9 cellular contexts compared by ENCODE assay signal in the genomic region with DNA sequence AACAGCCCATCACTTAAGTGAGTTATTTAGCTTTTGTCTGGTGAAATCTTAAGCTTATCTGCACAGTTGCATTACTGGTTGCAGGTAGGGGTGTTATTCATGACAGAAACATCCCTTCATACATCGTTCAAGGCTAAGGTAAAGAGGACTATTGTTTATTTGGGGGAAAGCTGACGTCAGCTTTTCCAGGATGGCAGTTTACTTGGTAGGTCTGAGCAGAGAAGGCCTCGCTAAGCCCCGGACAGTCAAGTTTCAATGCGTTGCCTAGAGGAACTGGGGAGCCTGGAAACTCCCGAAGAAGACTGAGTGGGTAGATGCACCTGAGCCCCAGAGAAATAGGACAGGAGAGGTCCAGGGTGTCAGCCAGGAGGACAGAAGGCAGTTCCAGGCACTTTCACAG. TPM values are rescaled to one million over a fixed set of nuclear protein-coding genes. Genes with fewer than 3 reads are reported as not detected.
DNase-seq lines count a peak whose midpoint lies in the region; ATAC-seq, FAIRE-seq and TF ChIP-seq lines count a peak whose summit lies in the region.
"Had no signal": no experiment of that assay in that cellular context is flagged by ENCODE, and none has a peak within 500 bp of the region (broad histone marks: within the 10 kb centered on the region; RNA-seq: fewer than 3 reads in every experiment).

No MANE protein-coding gene starts in this region.

- H3K27ac ChIP-seq in K562 (ENCODE audit: extremely low read depth, low read depth, low read length): no peak overlapping the region
- H3K27ac ChIP-seq: SK-N-MC had no signal

- H3K79me2 ChIP-seq in K562 (ENCODE audit: control insufficient read depth, insufficient read depth, low read length): peaks cover 62% of the 10 kb centered on the region

- 0 out of 2 replicates have a peak, but pooled peaks cover 4% of the 10 kb centered on the region for H4K20me1 ChIP-seq in K562 (replicated peaks; ENCODE audit: control insufficient read depth, insufficient read depth, low read length)

- TF ChIP-seq POLR2A in K562 (conservative IDR thresholded peaks at IDR 0.05): no peak

- no TSS peak for BruUV-seq in K562 (replicated peaks; lab: Mats Ljungman, UMichigan)

- peak overlapping the region; percentile 67 for H3K4me3 Mint-ChIP-seq in neural crest cell

- H3K4me2 ChIP-seq in K562 (ENCODE audit: insufficient read depth, low read length): no peak overlapping the region

- H3K9me3 ChIP-seq in K562 (replicated peaks; ENCODE audit: control insufficient read depth, insufficient read depth, low read depth, low read length): no peaks in the 10 kb centered on the region

- H3K36me3 ChIP-seq in K562 (ENCODE audit: control insufficient read depth, insufficient read depth, low read length): peaks cover 8% of the 10 kb centered on the region; the same call in 1 of the 3 replicates

- no peaks in the 10 kb centered on the region for H3K9me3 Mint-ChIP-seq in neural crest cell

- POLR2A ChIA-PET in K562 (lab: Yijun Ruan, JAX): interaction anchor here (0.7 to 3.8 kb wide), 10 partner anchors 7 to 434 kb away, joined by 3 to 31 read pairs (median 14); a partner anchor contains a TSS

- H3K4me1 Mint-ChIP-seq in neural crest cell: peaks cover 74% of the 10 kb centered on the region

- intact Hi-C loops in K562 (cut with micrococcal nuclease): loop anchor here (5.0 kb wide), 1 partner anchor 204 kb away; a partner anchor contains a TSS

- in situ Hi-C loops in KBM-7 (cut with MboI; ENCODE audit: low pct_unique_long_range_greater_than_20kb, low sequenced_read_pairs): no loop called here
- in situ Hi-C loops in K562 (cut with MboI): loop anchor here (10.0 kb wide), 1 partner anchor 1668 kb away; no protein-coding TSS in a partner anchor

- TF ChIP-seq CTCF in K562 (IDR thresholded peaks at IDR 0.05 in 2 of 3, conservative IDR thresholded peaks at IDR 0.05 in 1 of 3; ENCODE audit: insufficient read depth in 2 of 3, low read depth in 1 of 3, low read length in 3 of 3): no peak
- no peak for TF ChIP-seq CTCF in neural crest cell (conservative IDR thresholded peaks at IDR 0.05)

- ATAC-seq in K562 (no peak), HG02763 (IDR thresholded peaks at IDR 0.05; ENCODE audit: unreplicated experiment) (no peak)

- H3K27me3 Mint-ChIP-seq in neural crest cell (ENCODE audit: low read depth): no peaks in the 10 kb centered on the region

- no peak overlapping the region for H2AFZ ChIP-seq in K562 (ENCODE audit: low read depth, low read length)

- H3K4me1 ChIP-seq in K562 (replicated peaks in 1 of 2; ENCODE audit: control insufficient read depth in 2 of 2, insufficient read depth in 2 of 2, low read length in 2 of 2): peaks cover 34 to 41% of the 10 kb centered on the region in 2 experiments

- H3K27ac Mint-ChIP-seq in neural crest cell (ENCODE audit: unreplicated experiment): peak overlapping the region; percentile 75

- FAIRE-seq in K562 (lab: Jason Lieb, UNC): no peak

- WGBS in K562 (ENCODE audit: insufficient coverage, low coverage, missing lambda C conversion rate): 13% methylated on average over 6 of the region's 6 CpGs

- H3K9ac ChIP-seq in K562 (ENCODE audit: insufficient read depth in 1 of 2, low read depth in 2 of 2, low read length in 2 of 2): peak overlapping the region; percentile 3 to 49; a peak in 2 of 4 replicates

- DNase-seq in DMS 273 (lab: John Stamatoyannopoulos, UW; ENCODE audit: unreplicated experiment) (peak; percentile 41), DMS 273 treated with DMSO at 0.1 percent for 48 hours (lab: John Stamatoyannopoulos, UW) (no peak), KBM-7 (peak; percentile 15), K562 (ENCODE audit: extremely low read depth in 1 of 4, low spot score in 3 of 4) (peak in 2 of 4 experiments; percentile 25 to 57), neural crest cell (ENCODE audit: low read depth, low spot score) (no peak), AG08395 (ENCODE audit: low spot score) (no peak), NCI-H2029 (lab: John Stamatoyannopoulos, UW) (no peak)

- H3K9me1 ChIP-seq in K562 (ENCODE audit: control insufficient read depth, insufficient read depth, low read length): no peaks in the 10 kb centered on the region

- H3K4me3 ChIP-seq in K562: no peak overlapping the region
- H3K4me3 ChIP-seq: SK-N-MC had no signal

- no peaks in the 10 kb centered on the region for H3K27me3 ChIP-seq in K562 (ENCODE audit: control insufficient read depth in 2 of 2, insufficient read depth in 2 of 2, low read length in 2 of 2)

- TF ChIP-seq EP300 in K562 (IDR thresholded peaks at IDR 0.05; ENCODE audit: low read length): no peak

- no peaks in the 10 kb centered on the region for H3K36me3 Mint-ChIP-seq in neural crest cell (ENCODE audit: low read depth)

- CTCF ChIA-PET in K562 (lab: Yijun Ruan, JAX; ENCODE audit: low intra/inter-chr PET ratio): no interaction called here

- TF ChIP-seq RAD21 in K562 (CRISPR knock-in tag; conservative IDR thresholded peaks at IDR 0.05 in 1 of 2, IDR thresholded peaks at IDR 0.05 in 1 of 2): no peak

TF ChIP-seq in K562, 482 proteins besides CTCF, POLR2A, EP300 and RAD21:
- peak; percentile 76 for TF ChIP-seq C11orf30 (IDR thresholded peaks at IDR 0.05; ENCODE audit: low read depth)
- peak; percentile 26; the same call in 1 of the 2 replicates for TF ChIP-seq RFX1 (IDR thresholded peaks at IDR 0.05)
- TF ChIP-seq PTBP1 (IDR thresholded peaks at IDR 0.05; ENCODE audit: low read depth, low read length): peak; percentile 96
- TF ChIP-seq GTF2A2 (tag; IDR thresholded peaks at IDR 0.05): no peak
- TF ChIP-seq ZNF217 (CRISPR knock-in tag; IDR thresholded peaks at IDR 0.05): no peak
- TF ChIP-seq MIER1 (IDR thresholded peaks at IDR 0.05; ENCODE audit: low read depth): peak; percentile 98
- TF ChIP-seq ZNF77 (CRISPR knock-in tag; IDR thresholded peaks at IDR 0.05): no peak
- peak; percentile 83 for TF ChIP-seq MAFF (IDR thresholded peaks at IDR 0.05; ENCODE audit: low read length)
- peak; percentile 59 for TF ChIP-seq MAFG (tag; conservative IDR thresholded peaks at IDR 0.05)
- peak; percentile 90 for TF ChIP-seq MAFK (IDR thresholded peaks at IDR 0.05; ENCODE audit: low read length)
- TF ChIP-seq, protein P1, sequence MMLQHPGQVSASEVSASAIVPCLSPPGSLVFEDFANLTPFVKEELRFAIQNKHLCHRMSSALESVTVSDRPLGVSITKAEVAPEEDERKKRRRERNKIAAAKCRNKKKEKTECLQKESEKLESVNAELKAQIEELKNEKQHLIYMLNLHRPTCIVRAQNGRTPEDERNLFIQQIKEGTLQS (IDR thresholded peaks at IDR 0.05): peak; percentile 11; the same call in 1 of the 2 replicates
- TF ChIP-seq, protein P1 (CRISPR knock-in tag; conservative IDR thresholded peaks at IDR 0.05): no peak
- peak; percentile 31; the same call in 1 of the 2 replicates for TF ChIP-seq JUND (IDR thresholded peaks at IDR 0.05; ENCODE audit: borderline replicate concordance, low read depth, low read length)
- no peak for TF ChIP-seq JUND (tag; IDR thresholded peaks at IDR 0.05; ENCODE audit: borderline replicate concordance, low read depth, low read length)
- TF ChIP-seq CREM (IDR thresholded peaks at IDR 0.05; ENCODE audit: low read depth): peak; percentile 22; the same call in 1 of the 2 replicates
- TF ChIP-seq PURB (CRISPR knock-in tag; IDR thresholded peaks at IDR 0.05; ENCODE audit: low read depth): no peak
- peak; percentile 84 for TF ChIP-seq ZNF316 (IDR thresholded peaks at IDR 0.05)
- no peak for TF ChIP-seq NFE2 (IDR thresholded peaks at IDR 0.05; ENCODE audit: low read depth)
- TF ChIP-seq, protein P2, sequence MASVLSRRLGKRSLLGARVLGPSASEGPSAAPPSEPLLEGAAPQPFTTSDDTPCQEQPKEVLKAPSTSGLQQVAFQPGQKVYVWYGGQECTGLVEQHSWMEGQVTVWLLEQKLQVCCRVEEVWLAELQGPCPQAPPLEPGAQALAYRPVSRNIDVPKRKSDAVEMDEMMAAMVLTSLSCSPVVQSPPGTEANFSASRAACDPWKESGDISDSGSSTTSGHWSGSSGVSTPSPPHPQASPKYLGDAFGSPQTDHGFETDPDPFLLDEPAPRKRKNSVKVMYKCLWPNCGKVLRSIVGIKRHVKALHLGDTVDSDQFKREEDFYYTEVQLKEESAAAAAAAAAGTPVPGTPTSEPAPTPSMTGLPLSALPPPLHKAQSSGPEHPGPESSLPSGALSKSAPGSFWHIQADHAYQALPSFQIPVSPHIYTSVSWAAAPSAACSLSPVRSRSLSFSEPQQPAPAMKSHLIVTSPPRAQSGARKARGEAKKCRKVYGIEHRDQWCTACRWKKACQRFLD (CRISPR knock-in tag; IDR thresholded peaks at IDR 0.05): 0 out of 2 replicates have a peak, but pooled peaks have one; percentile 22
- peak; percentile 47 for TF ChIP-seq RBM25 (IDR thresholded peaks at IDR 0.05; ENCODE audit: low read depth, low read length, severe bottlenecking)
- no peak for TF ChIP-seq PRPF4 (IDR thresholded peaks at IDR 0.05; ENCODE audit: insufficient read depth, low read depth, low read length, poor library complexity, severe bottlenecking)
- TF ChIP-seq GABPB1 (CRISPR knock-in tag; IDR thresholded peaks at IDR 0.05): 0 out of 2 replicates have a peak, but pooled peaks have one; percentile 20

RNA-seq across cellular contexts. Expression of a gene that starts 2.2 kb away (rescaled TPM):
- total RNA-seq in K562 (2011; cell fraction: chromatin; rRNA removed; ENCODE audit: low replicate concordance): under 0.01 TPM in 2 replicates
- under 0.01 TPM in 2 replicates for total RNA-seq in K562 (2011; cell fraction: nucleolus; rRNA removed)
- under 0.01 TPM in 2 replicates for total RNA-seq in K562 (2011; cell fraction: nucleoplasm; rRNA removed)
- total RNA-seq in K562 (2014; rRNA removed): not detected in 2 replicates
- total RNA-seq in K562 (2014; rRNA removed; fragmentation: Illumina TruSeq; extraction: Trizol): 90.8 TPM in 1 of 2 replicates, not detected in the other
- total RNA-seq in K562 (2015; rRNA removed; fragmentation: Illumina TruSeq; extraction: Trizol): not detected in 2 replicates
- total RNA-seq in K562 (2021): 8.6 TPM in 1 of 2 replicates, not detected in the other
- polyA plus RNA-seq in K562 (2011; rRNA removed): not detected in 2 replicates
- polyA plus RNA-seq in K562 (2011; cell fraction: cytosol; rRNA removed): not detected in 2 replicates
- under 0.01 TPM in 1 of 2 replicates, not detected in the other for polyA plus RNA-seq in K562 (2011; cell fraction: nucleus; rRNA removed)
- not detected in 2 replicates for polyA plus RNA-seq in K562 (2012)
- polyA plus RNA-seq in K562 (2014; fragmentation: Illumina TruSeq; extraction: Trizol): not detected in 2 replicates
- not detected for polyA plus RNA-seq in K562 (2014; fragmentation: Nextera tagmentation; extraction: Ambion mirVana)
- polyA plus RNA-seq in K562 (2014; rRNA removed): not detected in 2 replicates
- 3,330 and 5,735 TPM in 2 replicates for polyA minus RNA-seq in K562 (2011; rRNA and poly(A)+ RNA removed)
- polyA minus RNA-seq in K562 (2011; cell fraction: cytosol; rRNA and poly(A)+ RNA removed): 3,188 and 9,893 TPM in 2 replicates
- polyA minus RNA-seq in K562 (2011; cell fraction: nucleus; rRNA and poly(A)+ RNA removed): under 0.01 TPM in 2 replicates
- total RNA-seq in neural crest cell: not detected in 2 replicates

Comparison
In these comparisons a context has a peak if more than half of its experiments do, and no peak if none do; other contexts are left out.
1. DNase-seq: peak in DMS 273 (single experiment) and KBM-7 (single experiment); none in DMS 273 treated with DMSO at 0.1 percent for 48 hours (single experiment), neural crest cell (single experiment), AG08395 (single experiment) and NCI-H2029 (single experiment).